In the genomic region with DNA sequence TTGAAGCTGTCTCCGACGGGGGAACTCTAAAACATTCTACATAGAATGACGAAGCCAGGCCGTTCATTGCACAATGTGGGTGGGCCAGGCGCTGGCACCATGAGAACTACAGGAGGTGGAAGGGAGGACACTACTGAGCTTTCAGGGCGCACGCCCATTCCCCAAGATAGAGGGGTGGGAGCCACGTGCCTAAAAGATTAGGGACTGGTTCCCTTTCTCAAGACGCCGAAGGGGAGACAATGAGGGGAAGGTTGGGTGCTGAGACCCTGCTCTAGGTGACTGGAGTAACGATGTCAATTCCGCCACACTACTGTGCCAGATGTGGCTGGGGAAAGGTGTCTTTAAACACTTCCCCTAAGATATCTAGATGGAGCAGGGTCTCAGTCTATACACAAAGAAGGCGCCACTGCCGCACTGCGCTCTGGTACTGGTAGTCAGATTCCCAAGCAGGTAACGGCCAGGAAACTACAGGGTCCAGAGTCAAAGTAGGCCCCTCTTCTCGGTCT, we compare ENCODE assay signal across 8 cellular contexts. TPM values are rescaled to one million over a fixed set of nuclear protein-coding genes. Genes with fewer than 3 reads are reported as not detected.
DNase-seq lines count a peak whose midpoint lies in the region; ATAC-seq and TF ChIP-seq lines count a peak whose summit lies in the region.

No MANE protein-coding gene starts in this region.

- H3K27me3 ChIP-seq in Karpas-422 (ENCODE audit: low read length) (no peaks in the 10 kb centered on the region), adrenal gland (no peaks in the 10 kb centered on the region), hepatocyte (no peaks in the 10 kb centered on the region), skeletal muscle satellite cell (ENCODE audit: control insufficient read depth, insufficient read depth, low read length) (no peaks in the 10 kb centered on the region)

- H3K4me3 ChIP-seq in Karpas-422 (ENCODE audit: low read length) (peak overlapping the region; percentile 99), adrenal gland (peak overlapping the region; percentile 78 to 94 (median 82)), hepatocyte (peak overlapping the region; percentile 74), skeletal muscle satellite cell (ENCODE audit: low read length) (peak overlapping the region; percentile 93)

- TF ChIP-seq CTCF in adrenal gland (IDR thresholded peaks at IDR 0.05) (no peak), hepatocyte (IDR thresholded peaks at IDR 0.05; ENCODE audit: poor library complexity) (no peak)

- H3K27ac ChIP-seq in Karpas-422 (ENCODE audit: low read length) (no peak overlapping the region; the same call in 1 of the 2 replicates), adrenal gland (peak overlapping the region; percentile 91 to 100 (median 99)), hepatocyte (peak overlapping the region; percentile 99)

- H3K4me2 ChIP-seq in Karpas-422 (ENCODE audit: low read depth, low read length, poor library complexity, severe bottlenecking) (peak overlapping the region; percentile 84), hepatocyte (peak overlapping the region; percentile 90), skeletal muscle satellite cell (ENCODE audit: low read length) (peak overlapping the region; percentile 81)

- H3K79me2 ChIP-seq in Karpas-422 (ENCODE audit: low read length) (peaks cover 57% of the 10 kb centered on the region), hepatocyte (peaks cover 52% of the 10 kb centered on the region)

- intact Hi-C loops in adrenal gland (cut with DNase I), result no loop called here

- H3K4me1 ChIP-seq in Karpas-422 (ENCODE audit: low read length), result peaks cover 44% of the 10 kb centered on the region
- H3K4me1 ChIP-seq in adrenal gland (replicated peaks in 1 of 2), result peaks cover 37 to 53% of the 10 kb centered on the region in 2 donors
- H3K4me1 ChIP-seq in hepatocyte (ENCODE audit: insufficient read depth), result peaks cover 26% of the 10 kb centered on the region
- peaks cover 35% of the 10 kb centered on the region for H3K4me1 ChIP-seq in skeletal muscle satellite cell (ENCODE audit: control insufficient read depth, insufficient read depth, low read length)

- ATAC-seq in HG03460 (IDR thresholded peaks at IDR 0.05; ENCODE audit: unreplicated experiment) (no peak), HG03175 (IDR thresholded peaks at IDR 0.05; ENCODE audit: unreplicated experiment) (no peak)

- peaks cover 13% of the 10 kb centered on the region; the same call in 1 of the 2 replicates for H3K36me3 ChIP-seq in Karpas-422 (ENCODE audit: insufficient read depth, low read length)
- no peaks in the 10 kb centered on the region for H3K36me3 ChIP-seq in adrenal gland (replicated peaks in 1 of 2)
- no peaks in the 10 kb centered on the region for H3K36me3 ChIP-seq in hepatocyte (replicated peaks; ENCODE audit: insufficient read depth, low read depth)
- H3K36me3 ChIP-seq in skeletal muscle satellite cell (ENCODE audit: insufficient read depth, low read length), result no peaks in the 10 kb centered on the region

- H3K9ac ChIP-seq in Karpas-422 (ENCODE audit: low read length) (peak overlapping the region; percentile 100), skeletal muscle satellite cell (ENCODE audit: low read depth, low read length) (peak overlapping the region; percentile 98)

- DNase-seq in NCI-H748 (lab: John Stamatoyannopoulos, UW; ENCODE audit: unreplicated experiment) (peak; percentile 44), NCI-H748 treated with DMSO at 0.1 percent for 48 hours (lab: John Stamatoyannopoulos, UW) (no peak), Karpas-422 (peak; percentile 59), adrenal gland (peak; percentile 40 to 76 (median 60)), hepatocyte (ENCODE audit: low spot score) (peak; percentile 63)

- peaks cover 3% of the 10 kb centered on the region; the same call in 1 of the 2 replicates for H3K9me3 ChIP-seq in Karpas-422 (ENCODE audit: low read length)
- no peaks in the 10 kb centered on the region for H3K9me3 ChIP-seq in adrenal gland (replicated peaks in 1 of 3)
- no peaks in the 10 kb centered on the region for H3K9me3 ChIP-seq in hepatocyte (ENCODE audit: low read depth)
- H3K9me3 ChIP-seq in skeletal muscle satellite cell (replicated peaks; ENCODE audit: low read length), result no peaks in the 10 kb centered on the region

- H4K20me1 ChIP-seq in Karpas-422 (ENCODE audit: insufficient read depth, low read depth, low read length), result peaks cover 50% of the 10 kb centered on the region
- H4K20me1 ChIP-seq in hepatocyte (ENCODE audit: insufficient read depth, poor library complexity, severe bottlenecking), result peaks cover 52% of the 10 kb centered on the region

- H2AFZ ChIP-seq in Karpas-422 (ENCODE audit: low read length) (no peak overlapping the region), hepatocyte (no peak overlapping the region)

- H3K9me2 ChIP-seq in Karpas-422 (replicated peaks; ENCODE audit: insufficient read depth, low read length) (no peaks in the 10 kb centered on the region), hepatocyte (replicated peaks; ENCODE audit: insufficient read depth) (no peaks in the 10 kb centered on the region)

- 0 to 1% (median 1%) methylated on average over 8 to 17 of the region's 17 CpGs for WGBS in adrenal gland, 4 donors
- under 1% methylated on average over 17 of the region's 17 CpGs for WGBS in hepatocyte (ENCODE audit: low lambda C conversion rate, missing lambda C conversion rate)

- TF ChIP-seq POLR2A in adrenal gland (IDR thresholded peaks at IDR 0.05), result peak in 1 of 2 donors; percentile 18

RNA-seq across cellular contexts. Expression of a gene that starts 0.8 kb away (rescaled TPM):
- total RNA-seq in Karpas-422 (2014; rRNA removed; shearing (Covaris generic); ENCODE audit: low replicate concordance), result 310 and 375 TPM in 2 replicates
- total RNA-seq in adrenal gland (100 to 1,000 TPM; 289 to 775 (median 496) TPM), hepatocyte (800 and 802 TPM in 2 replicates)
- polyA plus RNA-seq in adrenal gland (100 to 1,000 TPM in 2 of 3 donors, 10 to 100 TPM in 1; 75.6 to 376 (median 104) TPM), hepatocyte (152 and 161 TPM in 2 replicates)
- 338 and 400 TPM in 2 replicates for total RNA-seq in skeletal muscle satellite cell (2012; rRNA removed)

RNA-seq across cellular contexts. Expression of a gene that starts 23.5 kb away (rescaled TPM):
- total RNA-seq in Karpas-422 (2014; rRNA removed; shearing (Covaris generic); ENCODE audit: low replicate concordance), result 75.4 and 106 TPM in 2 replicates
- 10 to 100 TPM; 20.6 to 49.2 (median 35.3) TPM for total RNA-seq in adrenal gland
- 10 to 100 TPM in 2 of 3 donors, 1 to 10 TPM in 1; 9.9 to 23.2 (median 11.6) TPM for polyA plus RNA-seq in adrenal gland
- 50.1 and 65.2 TPM in 2 replicates for total RNA-seq in hepatocyte
- polyA plus RNA-seq in hepatocyte, result 31.9 and 40.5 TPM in 2 replicates
- total RNA-seq in skeletal muscle satellite cell (2012; rRNA removed), result 31.7 and 38.0 TPM in 2 replicates

RNA-seq across cellular contexts. Expression of a gene that starts 40.4 kb away (rescaled TPM):
- 30.6 and 68.0 TPM in 2 replicates for total RNA-seq in Karpas-422 (2014; rRNA removed; shearing (Covaris generic); ENCODE audit: low replicate concordance)
- total RNA-seq in adrenal gland (10 to 100 TPM; 12.5 to 23.3 (median 18.7) TPM), hepatocyte (79.4 and 81.6 TPM in 2 replicates)
- polyA plus RNA-seq in adrenal gland (10 to 100 TPM in 2 of 3 donors, 1 to 10 TPM in 1; 5.8 to 26.5 (median 10.1) TPM), hepatocyte (23.6 and 25.7 TPM in 2 replicates)
- 70.6 and 81.6 TPM in 2 replicates for total RNA-seq in skeletal muscle satellite cell (2012; rRNA removed)
